In genomic region chr1:110165761-110166231, GRCh38 we compare ENCODE assay signal across 21 cellular contexts. TPM values are rescaled to one million over a fixed set of nuclear protein-coding genes. Genes with fewer than 3 reads are reported as not detected.
"Had no signal": no experiment of that assay in that cellular context is flagged by ENCODE, and none has a peak within 500 bp of the region (broad histone marks: within the 10 kb centered on the region; RNA-seq: fewer than 3 reads in every experiment).

No MANE protein-coding gene starts in this region.

- H3K36me3 ChIP-seq: gastrocnemius medialis, heart right ventricle, left lung, lower lobe of right lung, stomach had no signal

- ATAC-seq: esophagus mucosa, gastrocnemius medialis, left lung, lower lobe of right lung, natural killer cell, right cardiac atrium had no signal

- H3K4me1 ChIP-seq: gastrocnemius medialis, left lung, lower lobe of right lung, stomach had no signal

- H3K27me3 ChIP-seq: gastrocnemius medialis, heart right ventricle had no signal

- H3K4me3 ChIP-seq: gastrocnemius medialis, heart right ventricle, left lung, lower lobe of right lung, stomach had no signal

- H3K9me3 ChIP-seq: gastrocnemius medialis, heart right ventricle, left lung, lower lobe of right lung had no signal

- H3K27ac ChIP-seq: gastrocnemius medialis, heart right ventricle, left lung, lower lobe of right lung, stomach had no signal

- DNase-seq: cortex of kidney; effector memory CD4-positive, alpha-beta T cell; gastrocnemius medialis; kidney glomerular epithelial cell; left lung; lower lobe of right lung; natural killer cell; right cardiac atrium; small intestine; stimulated activated CD4-positive, alpha-beta T cell treated with anti-CD3 and anti-CD28 coated beads, Interleukin-12 subunit alpha, Interleukin-12 subunit beta, amount 100 ng/mL, for 4 hours; stimulated activated naive CD4-positive, alpha-beta T cell; stomach; trophoblast cell had no signal

RNA-seq across cellular contexts. Expression of gene SLC6A17, which starts 15.5 kb away (rescaled TPM):
- total RNA-seq: lower lobe of right lung, natural killer cell had no signal

RNA-seq across cellular contexts. Expression of gene UBL4B, which starts 53.6 kb away (rescaled TPM):
- total RNA-seq: esophagus mucosa, fibroblast of lung, heart right ventricle, left lung, lower lobe of right lung, mucosa of gallbladder, myocyte, natural killer cell, neural crest cell, osteocyte, right cardiac atrium, stomach, urinary bladder had no signal
